Comparison of ENCODE assay signal across 1 cellular context in genomic region chr1:155226910-155227260, GRCh38.
A peak's percentile ranks its signal among the peaks of the same experiment; 100 is the strongest.
TF ChIP-seq lines count a peak whose summit lies in the region.

No MANE protein-coding gene starts in this region.

TF ChIP-seq in K562, 482 proteins besides CTCF, POLR2A, EP300 and RAD21 (continues in another document):
- TF ChIP-seq ETV5 (CRISPR knock-in tag; IDR thresholded peaks at IDR 0.05; ENCODE audit: low read depth) (0 out of 2 replicates have a peak, but pooled peaks have one; percentile 9), KLF13 (tag; IDR thresholded peaks at IDR 0.05; ENCODE audit: borderline replicate concordance, low read depth) (no peak), SUPT5H (IDR thresholded peaks at IDR 0.05) (no peak), PHB2 (IDR thresholded peaks at IDR 0.05; ENCODE audit: low read depth) (peak; percentile 7; the same call in 1 of the 2 replicates), GTF2B (IDR thresholded peaks at IDR 0.05; ENCODE audit: extremely low read depth, insufficient read length) (no peak), MXD1 (CRISPR knock-in tag; IDR thresholded peaks at IDR 0.05; ENCODE audit: borderline replicate concordance, poor library complexity, severe bottlenecking) (no peak), HDAC6 (IDR thresholded peaks at IDR 0.05; ENCODE audit: low read depth, low read length) (no peak), SRSF7 (optimal IDR thresholded peaks at IDR 0.05; ENCODE audit: low read depth, low read length) (no peak), CTBP1 (IDR thresholded peaks at IDR 0.05; ENCODE audit: borderline replicate concordance) (peak; percentile 50; the same call in 1 of the 2 replicates), ZNF431 (CRISPR knock-in tag; IDR thresholded peaks at IDR 0.05) (peak; percentile 19; the same call in 1 of the 2 replicates), RUNX1 (IDR thresholded peaks at IDR 0.05; ENCODE audit: low read depth) (no peak), ZHX1 (conservative IDR thresholded peaks at IDR 0.05; ENCODE audit: low read length) (no peak), HMG20B (CRISPR knock-in tag; IDR thresholded peaks at IDR 0.05) (0 out of 2 replicates have a peak, but pooled peaks have one; percentile 30), ZNF395 (CRISPR knock-in tag; IDR thresholded peaks at IDR 0.05) (no peak), ZNF668 (CRISPR knock-in tag; IDR thresholded peaks at IDR 0.05) (no peak), TFAP4 (CRISPR knock-in tag; IDR thresholded peaks at IDR 0.05; ENCODE audit: borderline replicate concordance) (peak; percentile 55; the same call in 1 of the 2 replicates), SMARCA4 (IDR thresholded peaks at IDR 0.05) (peak; percentile 8; the same call in 1 of the 2 replicates), PTBP1 (IDR thresholded peaks at IDR 0.05; ENCODE audit: low read depth, low read length) (no peak), TRIM24 (IDR thresholded peaks at IDR 0.05) (0 out of 4 replicates have a peak, but pooled peaks of 1 of the 2 experiments have one; percentile 4), NKRF (IDR thresholded peaks at IDR 0.05; ENCODE audit: borderline replicate concordance) (peak; percentile 79; the same call in 1 of the 2 replicates), SIX5 (IDR thresholded peaks at IDR 0.05; ENCODE audit: borderline replicate concordance in 1 of 2, insufficient read depth in 1 of 2, low read depth in 1 of 2, low read length in 2 of 2) (no peak), ELF4 (CRISPR knock-in tag; IDR thresholded peaks at IDR 0.05) (no peak), E2F4 (CRISPR knock-in tag; IDR thresholded peaks at IDR 0.05; ENCODE audit: low read depth) (peak; percentile 57; the same call in 1 of the 2 replicates), THAP12 (CRISPR knock-in tag; IDR thresholded peaks at IDR 0.05) (no peak), ZNF830 (CRISPR knock-in tag; IDR thresholded peaks at IDR 0.05) (no peak), USF1 (CRISPR knock-in tag; IDR thresholded peaks at IDR 0.05) (peak; percentile 67), ADNP (tag; IDR thresholded peaks at IDR 0.05) (no peak), THAP7 (CRISPR knock-in tag; IDR thresholded peaks at IDR 0.05) (peak; percentile 69; the same call in 1 of the 2 replicates), ARID1B (IDR thresholded peaks at IDR 0.05) (0 out of 2 replicates have a peak, but pooled peaks have one; percentile 39), MTA2 (IDR thresholded peaks at IDR 0.05; ENCODE audit: low read depth) (no peak), SPI1 (IDR thresholded peaks at IDR 0.05; ENCODE audit: borderline replicate concordance, low read depth, low read length) (no peak), MBD2 (IDR thresholded peaks at IDR 0.05; ENCODE audit: borderline replicate concordance, low read depth) (no peak), CBX1 (IDR thresholded peaks at IDR 0.05; ENCODE audit: low read depth) (0 out of 2 replicates have a peak, but pooled peaks have one; percentile 20), RBFOX2 (IDR thresholded peaks at IDR 0.05; ENCODE audit: low read depth, low read length) (peak; percentile 80), ZBED1 (IDR thresholded peaks at IDR 0.05) (no peak), ZNF316 (IDR thresholded peaks at IDR 0.05) (0 out of 2 replicates have a peak, but pooled peaks have one; percentile 29), BHLHE40 (IDR thresholded peaks at IDR 0.05; ENCODE audit: low read length) (peak; percentile 17; the same call in 1 of the 2 replicates), KDM5B (IDR thresholded peaks at IDR 0.05; ENCODE audit: insufficient replicate concordance, low read depth, low read length) (peak; percentile 28), ARNT (IDR thresholded peaks at IDR 0.05) (0 out of 4 replicates have a peak, but pooled peaks of 1 of the 2 experiments have one; percentile 20), VEZF1 (CRISPR knock-in tag; IDR thresholded peaks at IDR 0.05) (no peak), ZNF696 (CRISPR knock-in tag; conservative IDR thresholded peaks at IDR 0.05) (no peak), MAX (CRISPR knock-in tag; IDR thresholded peaks at IDR 0.05) (peak; percentile 83), E2F1 (CRISPR knock-in tag; IDR thresholded peaks at IDR 0.05) (no peak), MBD1 (CRISPR knock-in tag; IDR thresholded peaks at IDR 0.05) (no peak)
